ENCODE assay signal across 8 cellular contexts in genomic region chr14:70655110-70655826, GRCh38. TPM values are rescaled to one million over a fixed set of nuclear protein-coding genes. Genes with fewer than 3 reads are reported as not detected.
A peak's percentile ranks its signal among the peaks of the same experiment; 100 is the strongest.
DNase-seq lines count a peak whose midpoint lies in the region; ATAC-seq, FAIRE-seq and TF ChIP-seq lines count a peak whose summit lies in the region.

No MANE protein-coding gene starts in this region.

- in situ Hi-C loops in ACHN (cut with HindIII; ENCODE audit: low pct_ligation_motif_present, low pct_unique_long_range_greater_than_20kb, low sequenced_read_pairs) = no loop called here

- intact Hi-C loops in CD4-positive, alpha-beta T cell (cut with DNase I, micrococcal nuclease) = loop anchor here in 1 of 2 experiments (1.0 kb wide), 1 partner anchor 13 kb away; no protein-coding TSS in a partner anchor

- no peaks in the 10 kb centered on the region for H3K9me3 ChIP-seq in CD4-positive, alpha-beta T cell (ENCODE audit: control insufficient read depth, low read length)

- H3K27ac ChIP-seq in CD4-positive, alpha-beta T cell (ENCODE audit: low read depth, low read length) = peak overlapping the region; percentile 94

- H3K36me3 Mint-ChIP-seq in CD4-positive, alpha-beta T cell (ENCODE audit: low read depth) = peaks cover 42% of the 10 kb centered on the region

- DNase-seq in CD4-positive, alpha-beta T cell = peak; percentile 48 to 83 (median 68)
- peak; percentile 52 for DNase-seq in HTR-8/SVneo (ENCODE audit: insufficient read length, low spot score)
- DNase-seq in activated CD8-positive, alpha-beta memory T cell treated with anti-CD3 and anti-CD28 coated beads for 1 hour (ENCODE audit: extremely low read depth in 1 of 2, low read depth in 1 of 2) = peak; percentile 33 to 44
- DNase-seq in kidney tubule cell (ENCODE audit: low spot score) = peak; percentile 59
- DNase-seq in NCI-H1417 (lab: John Stamatoyannopoulos, UW) = no peak
- no peak for DNase-seq in ACHN
- DNase-seq in amniotic stem cell (lab: John Stamatoyannopoulos, UW) = no peak

- peak; percentile 82 for FAIRE-seq in HTR-8/SVneo (lab: Jason Lieb, UNC)

- POLR2A ChIA-PET in CD4-positive, alpha-beta T cell (lab: Charles Lee) = interaction anchor here (0.8 to 9.3 kb wide), 4 partner anchors 12 to 252 kb away, joined by 3 to 182 read pairs (median 3); partner anchors contain the start of genes MAP3K9, PCNX1 and TTC9

- H3K27ac Mint-ChIP-seq in CD4-positive, alpha-beta T cell = peak overlapping the region; percentile 95

- no peak for TF ChIP-seq CTCF in CD4-positive, alpha-beta T cell (IDR thresholded peaks at IDR 0.05)

- ATAC-seq in CD4-positive, alpha-beta T cell (ENCODE audit: poor library complexity) = peak; percentile 91
- ATAC-seq in GM21360 (IDR thresholded peaks at IDR 0.05; ENCODE audit: unreplicated experiment) = peak; percentile 55

- no peaks in the 10 kb centered on the region for H3K9me3 Mint-ChIP-seq in CD4-positive, alpha-beta T cell

- H3K27me3 Mint-ChIP-seq in CD4-positive, alpha-beta T cell = no peaks in the 10 kb centered on the region

- CTCF ChIA-PET in CD4-positive, alpha-beta T cell (lab: Charles Lee) = interaction anchor here (0.8 to 1.6 kb wide), 3 partner anchors 9 to 15 kb away, joined by 3 to 5 read pairs (median 4); no protein-coding TSS in a partner anchor

- peak overlapping the region; percentile 80 for H3K4me3 Mint-ChIP-seq in CD4-positive, alpha-beta T cell

- H3K27me3 ChIP-seq in CD4-positive, alpha-beta T cell (ENCODE audit: control insufficient read depth, insufficient read depth, low read length) = no peaks in the 10 kb centered on the region

- peaks cover 94% of the 10 kb centered on the region for H3K4me1 Mint-ChIP-seq in CD4-positive, alpha-beta T cell (ENCODE audit: low read depth)

RNA-seq across cellular contexts. Expression of gene TTC9, which starts 13.6 kb away (rescaled TPM):
- 1 to 10 TPM; 6.8 to 7.0 TPM for total RNA-seq in CD4-positive, alpha-beta T cell

RNA-seq across cellular contexts. Expression of gene MED6, which starts 54.8 kb away (rescaled TPM):
- total RNA-seq in CD4-positive, alpha-beta T cell = 10 to 100 TPM; 90.2 to 97.2 TPM

Comparison
In these comparisons a context has a peak if more than half of its experiments do, and no peak if none do; other contexts are left out.
1. DNase-seq: peak in CD4-positive, alpha-beta T cell (10 of 10), HTR-8/SVneo (single experiment), activated CD8-positive, alpha-beta memory T cell treated with anti-CD3 and anti-CD28 coated beads for 1 hour (2 of 2) and kidney tubule cell (single experiment); none in NCI-H1417 (0 of 3), ACHN (single experiment) and amniotic stem cell (single experiment).